Comparison of ENCODE assay signal across 16 cellular contexts in the genomic region with DNA sequence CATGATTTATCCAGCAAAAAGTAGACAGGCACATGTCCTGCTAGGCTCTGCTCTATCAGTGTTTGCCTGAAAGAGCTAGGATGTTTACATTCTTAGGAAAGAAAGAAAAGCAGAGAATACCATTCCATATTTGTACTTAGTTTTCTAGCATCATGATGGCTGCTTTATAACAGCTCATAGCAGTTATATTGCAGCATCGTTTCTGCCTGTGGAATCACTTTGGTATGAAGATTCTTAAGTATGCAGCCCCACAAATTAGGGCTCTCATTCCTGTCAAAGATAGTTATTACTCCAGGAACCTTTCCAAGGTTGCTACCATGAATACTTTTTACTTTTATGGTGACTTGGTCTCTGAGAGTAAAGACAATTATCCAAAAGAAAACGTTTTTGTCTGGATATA.
A peak's percentile ranks its signal among the peaks of the same experiment; 100 is the strongest.
DNase-seq lines count a peak whose midpoint lies in the region; ATAC-seq and TF ChIP-seq lines count a peak whose summit lies in the region.
"Had no signal": no experiment of that assay in that cellular context is flagged by ENCODE, and none has a peak within 500 bp of the region (broad histone marks: within the 10 kb centered on the region; RNA-seq: fewer than 3 reads in every experiment).

No MANE protein-coding gene starts in this region.

- POLR2A ChIA-PET in PC-9 (lab: Charles Lee; ENCODE audit: unreplicated experiment), result no interaction called here

- no peaks in the 10 kb centered on the region for H4K20me1 ChIP-seq in PC-9 (ENCODE audit: insufficient read depth)

- no peaks in the 10 kb centered on the region for H3K9me2 ChIP-seq in PC-9 (ENCODE audit: insufficient read depth)

- peak overlapping the region; percentile 72 to 88 for H3K27ac ChIP-seq in coronary artery
- H3K27ac ChIP-seq in muscle layer of duodenum (ENCODE audit: low read length), result peak overlapping the region; percentile 87
- H3K27ac ChIP-seq in upper lobe of right lung, result peak overlapping the region; percentile 28
- no peak overlapping the region for H3K27ac ChIP-seq in PC-9

- CTCF ChIA-PET in PC-9 (lab: Charles Lee), result no interaction called here

- H3K4me1 ChIP-seq in muscle layer of duodenum (ENCODE audit: control insufficient read depth in 1 of 2, insufficient read depth in 2 of 2, low read length in 2 of 2), result no peaks in the 10 kb centered on the region
- H3K4me1 ChIP-seq in upper lobe of right lung, result no peaks in the 10 kb centered on the region
- H3K4me1 ChIP-seq in PC-9 (replicated peaks; ENCODE audit: insufficient read depth), result no peaks in the 10 kb centered on the region

- peaks cover 0 to 2% of the 10 kb centered on the region in 2 donors for H3K9me3 Mint-ChIP-seq in activated T-cell treated with anti-CD3 and anti-CD28 coated beads, Interleukin-2, amount 50 U/mL, for 72 hours
- H3K9me3 Mint-ChIP-seq: stimulated activated memory B cell treated with anti-CD40 and anti-IgM and Interleukin-4, amounts not matched to agents 10 μg/mL and 1 μg/mL and 100 μg/mL, for 72 hours had no signal

- H3K4me3 ChIP-seq in coronary artery, result no peak overlapping the region
- H3K4me3 ChIP-seq in muscle layer of duodenum (ENCODE audit: low read depth in 1 of 2, low read length in 2 of 2), result no peak overlapping the region
- no peak overlapping the region for H3K4me3 ChIP-seq in upper lobe of right lung
- no peak overlapping the region for H3K4me3 ChIP-seq in PC-9

- no peak for TF ChIP-seq CTCF in coronary artery (IDR thresholded peaks at IDR 0.05)
- TF ChIP-seq CTCF in upper lobe of right lung (IDR thresholded peaks at IDR 0.05), result no peak
- TF ChIP-seq CTCF in PC-9 (conservative IDR thresholded peaks at IDR 0.05), result no peak

- H3K4me1 Mint-ChIP-seq in activated T-cell treated with anti-CD3 and anti-CD28 coated beads, Interleukin-2, amount 50 U/mL, for 72 hours (ENCODE audit: low read depth), result no peaks in the 10 kb centered on the region
- H3K4me1 Mint-ChIP-seq: stimulated activated memory B cell treated with anti-CD40 and anti-IgM and Interleukin-4, amounts not matched to agents 10 μg/mL and 1 μg/mL and 100 μg/mL, for 72 hours had no signal

- H3K36me3 ChIP-seq in muscle layer of duodenum (ENCODE audit: control insufficient read depth in 1 of 2, insufficient read depth in 2 of 2, low read length in 2 of 2) (no peaks in the 10 kb centered on the region), upper lobe of right lung (no peaks in the 10 kb centered on the region), PC-9 (ENCODE audit: low read depth) (no peaks in the 10 kb centered on the region)

- intact Hi-C loops in upper lobe of right lung (cut with DNase I) (no loop called here), PC-9 (cut with micrococcal nuclease; ENCODE audit: unreplicated experiment) (no loop called here)

- H3K4me3 Mint-ChIP-seq in activated T-cell treated with anti-CD3 and anti-CD28 coated beads, Interleukin-2, amount 50 U/mL, for 72 hours, result no peak overlapping the region
- H3K4me3 Mint-ChIP-seq: activated CD8-positive, alpha-beta T cell treated with anti-CD3 and anti-CD28 coated beads, Interleukin-2, amount 10 ng/mL, durations not matched to agents 7 days and 5 days; stimulated activated memory B cell treated with anti-CD40 and anti-IgM and Interleukin-4, amounts not matched to agents 10 μg/mL and 1 μg/mL and 100 μg/mL, for 72 hours had no signal

- H3K27ac Mint-ChIP-seq in activated T-cell treated with anti-CD3 and anti-CD28 coated beads, Interleukin-2, amount 50 U/mL, for 72 hours, result no peak overlapping the region
- H3K27ac Mint-ChIP-seq: activated CD8-positive, alpha-beta T cell treated with anti-CD3 and anti-CD28 coated beads, Interleukin-2, amount 10 ng/mL, durations not matched to agents 7 days and 5 days; stimulated activated memory B cell treated with anti-CD40 and anti-IgM and Interleukin-4, amounts not matched to agents 10 μg/mL and 1 μg/mL and 100 μg/mL, for 72 hours had no signal

- no peaks in the 10 kb centered on the region for H3K36me3 Mint-ChIP-seq in activated T-cell treated with anti-CD3 and anti-CD28 coated beads, Interleukin-2, amount 50 U/mL, for 72 hours (ENCODE audit: insufficient read depth in 2 of 2)
- H3K36me3 Mint-ChIP-seq: stimulated activated memory B cell treated with anti-CD40 and anti-IgM and Interleukin-4, amounts not matched to agents 10 μg/mL and 1 μg/mL and 100 μg/mL, for 72 hours had no signal

- H3K9me3 ChIP-seq in muscle layer of duodenum (ENCODE audit: control insufficient read depth in 1 of 2, low read length in 2 of 2) (no peaks in the 10 kb centered on the region), upper lobe of right lung (no peaks in the 10 kb centered on the region), PC-9 (ENCODE audit: insufficient read depth, low read depth) (no peaks in the 10 kb centered on the region)

- BruUV-seq in PC-9 (replicated peaks; lab: Mats Ljungman, UMichigan), result no TSS peak

- no peak for ATAC-seq in upper lobe of right lung
- ATAC-seq in activated T-cell treated with anti-CD3 and anti-CD28 coated beads, Interleukin-2, amount 50 U/mL, for 72 hours (replicated peaks in 1 of 2), result no peak
- ATAC-seq: activated CD8-positive, alpha-beta T cell treated with anti-CD3 and anti-CD28 coated beads, Interleukin-2, amount 10 ng/mL, durations not matched to agents 7 days and 5 days; stimulated activated memory B cell treated with anti-CD40 and anti-IgM and Interleukin-4, amounts not matched to agents 10 μg/mL and 1 μg/mL and 100 μg/mL, for 72 hours had no signal

- H3K27me3 ChIP-seq in muscle layer of duodenum (ENCODE audit: low read depth, low read length), result no peaks in the 10 kb centered on the region
- no peaks in the 10 kb centered on the region for H3K27me3 ChIP-seq in upper lobe of right lung
- no peaks in the 10 kb centered on the region for H3K27me3 ChIP-seq in PC-9 (ENCODE audit: insufficient read depth, low read depth)

- no peaks in the 10 kb centered on the region for H3K79me2 ChIP-seq in PC-9 (ENCODE audit: low read depth)

- no peak overlapping the region for H2AFZ ChIP-seq in PC-9

- no peak overlapping the region for H3K4me2 ChIP-seq in PC-9

- peak; percentile 81 for DNase-seq in HCEC 1CT
- DNase-seq in coronary artery (ENCODE audit: low spot score), result no peak
- DNase-seq in upper lobe of right lung, result no peak
- no peak for DNase-seq in PC-9
- DNase-seq in NCI-H748 (lab: John Stamatoyannopoulos, UW; ENCODE audit: unreplicated experiment), result no peak
- DNase-seq in activated T-cell treated with anti-CD3 and anti-CD28 coated beads, Interleukin-2, amount 50 U/mL, for 72 hours, result no peak
- DNase-seq: activated CD8-positive, alpha-beta T cell treated with anti-CD3 and anti-CD28 coated beads, Interleukin-2, amount 10 ng/mL, durations not matched to agents 7 days and 5 days; activated gamma-delta T cell treated with Interleukin-2 at 50 U/mL for 16 hours; Karpas-422; mammary epithelial cell; NCI-H1694 treated with DMSO at 0.1 percent for 48 hours; NCI-H82; stimulated activated CD4-positive, alpha-beta T cell treated with anti-CD3 and anti-CD28 coated beads, Interleukin-4, amount 100 ng/mL, for 1 hour; T1000 had no signal

- H3K27me3 Mint-ChIP-seq in activated T-cell treated with anti-CD3 and anti-CD28 coated beads, Interleukin-2, amount 50 U/mL, for 72 hours (ENCODE audit: low read depth), result peaks cover 21% of the 10 kb centered on the region

- no peaks in the 10 kb centered on the region for H3F3A ChIP-seq in PC-9 (ENCODE audit: insufficient read depth, low read depth)
